23 cellular contexts compared by ENCODE assay signal in the genomic region with DNA sequence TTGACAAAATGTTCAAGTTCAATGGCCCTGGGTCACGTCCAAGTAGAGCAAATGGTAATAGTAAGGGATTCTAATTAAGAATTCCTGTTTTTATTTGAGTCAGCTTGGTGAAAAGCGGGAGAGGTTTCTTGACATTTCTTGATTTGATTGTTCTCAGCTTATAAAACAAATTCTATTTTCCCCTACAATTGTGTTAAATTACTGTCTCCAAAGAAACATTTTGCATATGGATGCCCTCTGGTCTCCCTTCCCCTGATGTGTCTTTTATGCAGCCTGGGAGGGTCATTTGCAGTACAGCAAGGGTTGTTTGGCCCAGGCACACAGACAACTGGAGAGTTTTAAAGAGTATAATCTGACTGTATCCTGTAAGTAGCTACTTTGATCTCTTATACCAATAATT.
"Had no signal": no experiment of that assay in that cellular context is flagged by ENCODE, and none has a peak within 500 bp of the region (broad histone marks: within the 10 kb centered on the region; RNA-seq: fewer than 3 reads in every experiment).

No MANE protein-coding gene starts in this region.

- H3K79me2 ChIP-seq: hepatocyte had no signal

- ATAC-seq: activated CD8-positive, alpha-beta memory T cell treated with anti-CD3 and anti-CD28 coated beads, Interleukin-2, amount 10 ng/mL, durations not matched to agents 7 days and 5 days; activated CD8-positive, alpha-beta T cell treated with anti-CD3 and anti-CD28 coated beads for 36 hours; activated naive CD4-positive, alpha-beta T cell treated with anti-CD3 and anti-CD28 coated beads, Interleukin-2, amount 50 U/mL, for 72 hours; gastroesophageal sphincter; left colon; upper lobe of right lung had no signal

- H3K27me3 ChIP-seq: gastroesophageal sphincter, hepatocyte, spleen, suprapubic skin, tibial artery, upper lobe of right lung had no signal

- H3K4me3 Mint-ChIP-seq: activated B cell treated with CpG ODN at 0.5 μM for 24 hours; activated CD8-positive, alpha-beta memory T cell treated with anti-CD3 and anti-CD28 coated beads, Interleukin-2, amount 10 ng/mL, durations not matched to agents 7 days and 5 days; activated CD8-positive, alpha-beta T cell treated with anti-CD3 and anti-CD28 coated beads for 36 hours; immature natural killer cell had no signal

- H3K27me3 Mint-ChIP-seq: activated B cell treated with CpG ODN at 0.5 μM for 24 hours; activated CD8-positive, alpha-beta T cell treated with anti-CD3 and anti-CD28 coated beads for 36 hours had no signal

- H3K27ac Mint-ChIP-seq: activated B cell treated with CpG ODN at 0.5 μM for 24 hours; activated CD8-positive, alpha-beta memory T cell treated with anti-CD3 and anti-CD28 coated beads, Interleukin-2, amount 10 ng/mL, durations not matched to agents 7 days and 5 days; activated CD8-positive, alpha-beta T cell treated with anti-CD3 and anti-CD28 coated beads for 36 hours; activated naive CD4-positive, alpha-beta T cell treated with anti-CD3 and anti-CD28 coated beads, Interleukin-2, amount 50 U/mL, for 72 hours; immature natural killer cell; naive thymus-derived CD4-positive, alpha-beta T cell had no signal

- H3K4me1 Mint-ChIP-seq: activated B cell treated with CpG ODN at 0.5 μM for 24 hours; activated CD8-positive, alpha-beta memory T cell treated with anti-CD3 and anti-CD28 coated beads, Interleukin-2, amount 10 ng/mL, durations not matched to agents 7 days and 5 days; immature natural killer cell; naive thymus-derived CD4-positive, alpha-beta T cell had no signal

- H3K4me2 ChIP-seq: hepatocyte had no signal

- DNase-seq: activated B cell treated with CpG ODN at 0.5 μM for 24 hours; activated CD4-positive, alpha-beta T cell treated with anti-CD3 and anti-CD28 coated beads, Interleukin-2, amount 50 U/mL, for 1 hour; activated CD8-positive, alpha-beta memory T cell treated with anti-CD3 and anti-CD28 coated beads, Interleukin-2, amount 10 ng/mL, durations not matched to agents 7 days and 5 days; activated CD8-positive, alpha-beta T cell treated with anti-CD3 and anti-CD28 coated beads for 36 hours; activated naive CD4-positive, alpha-beta T cell; activated T-cell treated with anti-CD3 and anti-CD28 coated beads, Interleukin-2, amount 50 U/mL, for 48 hours; effector memory CD4-positive, alpha-beta T cell; immature natural killer cell; kidney; left colon; naive thymus-derived CD4-positive, alpha-beta T cell; right cardiac atrium; spleen; stimulated activated naive CD4-positive, alpha-beta T cell; T-helper 2 cell; tibial artery; upper lobe of right lung had no signal

- H3K4me3 ChIP-seq: gastroesophageal sphincter, hepatocyte, spleen, suprapubic skin, tibial artery, upper lobe of right lung had no signal

- H2AFZ ChIP-seq: hepatocyte had no signal

- H3K9me3 Mint-ChIP-seq: activated B cell treated with CpG ODN at 0.5 μM for 24 hours; activated CD8-positive, alpha-beta T cell treated with anti-CD3 and anti-CD28 coated beads for 36 hours had no signal

- FAIRE-seq: colon, endothelial cell of umbilical vein, kidney had no signal

- H3K36me3 ChIP-seq: gastroesophageal sphincter, spleen, suprapubic skin, tibial artery, upper lobe of right lung had no signal

- H3K9me3 ChIP-seq: gastroesophageal sphincter, suprapubic skin, tibial artery, upper lobe of right lung had no signal

- H3K36me3 Mint-ChIP-seq: activated CD8-positive, alpha-beta memory T cell treated with anti-CD3 and anti-CD28 coated beads, Interleukin-2, amount 10 ng/mL, durations not matched to agents 7 days and 5 days; activated naive CD4-positive, alpha-beta T cell treated with anti-CD3 and anti-CD28 coated beads, Interleukin-2, amount 50 U/mL, for 72 hours; immature natural killer cell; naive thymus-derived CD4-positive, alpha-beta T cell had no signal

- H3K27ac ChIP-seq: gastroesophageal sphincter, hepatocyte, suprapubic skin, tibial artery, upper lobe of right lung had no signal

- H3K4me1 ChIP-seq: gastroesophageal sphincter, tibial artery, upper lobe of right lung had no signal
